ENCODE assay signal across 10 cellular contexts in the genomic region with DNA sequence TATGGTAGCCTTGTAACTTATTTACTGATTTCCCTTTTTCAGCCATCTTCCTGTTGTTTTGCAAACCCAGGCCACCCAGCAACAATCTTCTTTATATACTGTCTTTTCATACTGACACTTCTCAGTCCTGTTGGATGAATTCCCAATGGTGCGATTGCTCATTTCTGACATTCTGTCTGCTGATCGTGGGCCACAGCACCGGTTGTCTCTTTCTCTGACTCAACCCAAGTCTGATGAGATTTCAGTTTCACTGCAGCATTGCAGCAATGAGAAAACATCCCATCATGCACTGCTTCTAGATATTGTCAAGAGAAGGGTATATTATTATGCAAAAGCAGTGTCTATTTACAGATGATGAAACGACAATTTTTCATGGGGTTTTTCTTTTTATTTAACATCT.
DNase-seq lines count a peak whose midpoint lies in the region; ATAC-seq, FAIRE-seq and TF ChIP-seq lines count a peak whose summit lies in the region.
"Had no signal": no experiment of that assay in that cellular context is flagged by ENCODE, and none has a peak within 500 bp of the region (broad histone marks: within the 10 kb centered on the region; RNA-seq: fewer than 3 reads in every experiment).

No MANE protein-coding gene starts in this region.

- H3K4me1 Mint-ChIP-seq in MCF 10A (ENCODE audit: insufficient read depth, unreplicated experiment) = peaks cover 17% of the 10 kb centered on the region
- no peaks in the 10 kb centered on the region for H3K4me1 Mint-ChIP-seq in activated T-cell treated with anti-CD3 and anti-CD28 coated beads, Interleukin-2, amount 50 U/mL, for 24 hours (ENCODE audit: low read depth)

- no TSS peak for BruUV-seq in MCF 10A (replicated peaks; lab: Mats Ljungman, UMichigan)

- H3K27me3 ChIP-seq in breast epithelium = peaks cover 0 to 18% of the 10 kb centered on the region in 2 donors
- H3K27me3 ChIP-seq in SJSA1 (replicated peaks) = no peaks in the 10 kb centered on the region
- H3K27me3 ChIP-seq: heart left ventricle had no signal

- H3K9me3 Mint-ChIP-seq in MCF 10A (ENCODE audit: unreplicated experiment) = no peaks in the 10 kb centered on the region
- H3K9me3 Mint-ChIP-seq in activated T-cell treated with anti-CD3 and anti-CD28 coated beads, Interleukin-2, amount 50 U/mL, for 24 hours = no peaks in the 10 kb centered on the region

- no peaks in the 10 kb centered on the region for H3K27me3 Mint-ChIP-seq in MCF 10A (ENCODE audit: insufficient read depth, unreplicated experiment)
- no peaks in the 10 kb centered on the region for H3K27me3 Mint-ChIP-seq in activated T-cell treated with anti-CD3 and anti-CD28 coated beads, Interleukin-2, amount 50 U/mL, for 24 hours

- TF ChIP-seq POLR2A in breast epithelium (IDR thresholded peaks at IDR 0.05) = no peak
- TF ChIP-seq POLR2A in erythroblast (IDR thresholded peaks at IDR 0.05; ENCODE audit: low read length) = no peak

- peak overlapping the region; percentile 88 for H3K27ac Mint-ChIP-seq in MCF 10A (ENCODE audit: low read depth, unreplicated experiment)
- H3K27ac Mint-ChIP-seq in activated T-cell treated with anti-CD3 and anti-CD28 coated beads, Interleukin-2, amount 50 U/mL, for 24 hours = no peak overlapping the region

- CTCF ChIA-PET in MCF 10A (lab: Yijun Ruan, JAX) = interaction anchor here (1.3 kb wide), 1 partner anchor 11 kb away, joined by 3 read pairs; no protein-coding TSS in a partner anchor

- DNase-seq in MCF 10A (ENCODE audit: unreplicated experiment) (peak; percentile 81), breast epithelium (ENCODE audit: low spot score in 2 of 2) (no peak), SJSA1 (ENCODE audit: low read depth in 1 of 2, low spot score in 2 of 2) (peak; percentile 36 to 59), urothelium cell line (ENCODE audit: low spot score) (peak; percentile 23), erythroblast (lab: John Stamatoyannopoulos, UW) (no peak), NCI-H524 (lab: John Stamatoyannopoulos, UW) (no peak)
- DNase-seq in activated T-cell treated with anti-CD3 and anti-CD28 coated beads, Interleukin-2, amount 50 U/mL, for 24 hours = no peak
- DNase-seq: heart left ventricle, KBM-7 had no signal

- intact Hi-C loops in MCF 10A (cut with micrococcal nuclease) (loop anchor here (10.0 kb wide), 1 partner anchor 366 kb away; no protein-coding TSS in a partner anchor), breast epithelium (cut with DNase I; ENCODE audit: low total_unique reads) (no loop called here)

- no peaks in the 10 kb centered on the region for H3K9me3 ChIP-seq in breast epithelium
- H3K9me3 ChIP-seq in SJSA1 (replicated peaks) = no peaks in the 10 kb centered on the region
- H3K9me3 ChIP-seq: heart left ventricle had no signal

- TF ChIP-seq CTCF in MCF 10A (IDR thresholded peaks at IDR 0.05; ENCODE audit: unreplicated experiment) (no peak), breast epithelium (IDR thresholded peaks at IDR 0.05) (no peak)

- no peaks in the 10 kb centered on the region for H3K4me1 ChIP-seq in breast epithelium
- H3K4me1 ChIP-seq in SJSA1 (replicated peaks) = peaks cover 6% of the 10 kb centered on the region

- no peak for FAIRE-seq in urothelium cell line (lab: Jason Lieb, UNC)

- H3K36me3 Mint-ChIP-seq in MCF 10A (ENCODE audit: insufficient read depth, unreplicated experiment) = no peaks in the 10 kb centered on the region
- H3K36me3 Mint-ChIP-seq in activated T-cell treated with anti-CD3 and anti-CD28 coated beads, Interleukin-2, amount 50 U/mL, for 24 hours (ENCODE audit: low read depth) = no peaks in the 10 kb centered on the region

- H3K27ac ChIP-seq in breast epithelium (no peak overlapping the region), SJSA1 (peak overlapping the region; percentile 23)
- H3K27ac ChIP-seq: heart left ventricle had no signal

- H3K4me3 Mint-ChIP-seq in MCF 10A (ENCODE audit: unreplicated experiment) = no peak overlapping the region
- H3K4me3 Mint-ChIP-seq in activated T-cell treated with anti-CD3 and anti-CD28 coated beads, Interleukin-2, amount 50 U/mL, for 24 hours = no peak overlapping the region

- POLR2A ChIA-PET in MCF 10A (lab: Yijun Ruan, JAX) = no interaction called here

- H3K4me3 ChIP-seq in breast epithelium = no peak overlapping the region
- H3K4me3 ChIP-seq in SJSA1 = no peak overlapping the region
- H3K4me3 ChIP-seq: heart left ventricle had no signal

- H3K36me3 ChIP-seq in breast epithelium = no peaks in the 10 kb centered on the region
- no peaks in the 10 kb centered on the region for H3K36me3 ChIP-seq in SJSA1
- H3K36me3 ChIP-seq: heart left ventricle had no signal

- ATAC-seq in HG02970 (IDR thresholded peaks at IDR 0.05; ENCODE audit: low FRiP score, unreplicated experiment) = peak; percentile 73
- ATAC-seq: heart left ventricle had no signal

Comparison
In these comparisons a context has a peak if more than half of its experiments do, and no peak if none do; other contexts are left out.
1. DNase-seq: peak in MCF 10A (single experiment), SJSA1 (2 of 2) and urothelium cell line (single experiment); none in breast epithelium (0 of 2), erythroblast (0 of 2), activated T-cell treated with anti-CD3 and anti-CD28 coated beads, Interleukin-2, amount 50 U/mL, for 24 hours (single experiment) and NCI-H524 (0 of 2).